36 cellular contexts compared by ENCODE assay signal in genomic region chr6:163133691-163134090, GRCh38.
DNase-seq lines count a peak whose midpoint lies in the region; ATAC-seq, FAIRE-seq and TF ChIP-seq lines count a peak whose summit lies in the region.
"Had no signal": no experiment of that assay in that cellular context is flagged by ENCODE, and none has a peak within 500 bp of the region (broad histone marks: within the 10 kb centered on the region; RNA-seq: fewer than 3 reads in every experiment).

No MANE protein-coding gene starts in this region.

- no peak overlapping the region for H4K8ac ChIP-seq in IMR-90 (ENCODE audit: low read depth in 2 of 2, low read length in 2 of 2)
- H4K8ac ChIP-seq in neuronal stem cell (ENCODE audit: low read depth, low read length): no peak overlapping the region

- H2AK5ac ChIP-seq in IMR-90 (ENCODE audit: low read depth, low read length): no peak overlapping the region
- no peak overlapping the region for H2AK5ac ChIP-seq in neuronal stem cell (ENCODE audit: low read depth, low read length)

- H2BK12ac ChIP-seq in neuronal stem cell (ENCODE audit: low read length): no peak overlapping the region

- H4K91ac ChIP-seq in IMR-90 (ENCODE audit: insufficient read depth, low read depth, low read length) (no peak overlapping the region), neuronal stem cell (ENCODE audit: low read depth, low read length, poor library complexity) (no peak overlapping the region)

- TF ChIP-seq CTCF in HepG2 (CRISPR knock-in tag; IDR thresholded peaks at IDR 0.05): no peak
- TF ChIP-seq CTCF in right lobe of liver (IDR thresholded peaks at IDR 0.05): no peak
- no peak for TF ChIP-seq CTCF in IMR-90 (conservative IDR thresholded peaks at IDR 0.05; ENCODE audit: low read depth, low read length)
- no peak for TF ChIP-seq CTCF in K562 (IDR thresholded peaks at IDR 0.05 in 2 of 3, conservative IDR thresholded peaks at IDR 0.05 in 1 of 3; ENCODE audit: insufficient read depth in 2 of 3, low read depth in 1 of 3, low read length in 3 of 3)
- TF ChIP-seq CTCF in nephron progenitor cell (IDR thresholded peaks at IDR 0.05): no peak
- TF ChIP-seq CTCF in esophagus muscularis mucosa (IDR thresholded peaks at IDR 0.05): no peak

- H3K9ac ChIP-seq in HepG2 (ENCODE audit: insufficient read depth, low read depth, low read length) (no peak overlapping the region), IMR-90 (ENCODE audit: low read depth, low read length) (no peak overlapping the region), K562 (ENCODE audit: insufficient read depth in 1 of 2, low read depth in 2 of 2, low read length in 2 of 2) (no peak overlapping the region), neuronal stem cell (ENCODE audit: low read depth, low read length, poor library complexity) (no peak overlapping the region)
- H3K9ac ChIP-seq: BLaER1; BLaER1 treated with 17β-estradiol and CSF1 and Interleukin-3, amounts not matched to agents 10 nM and 100 nM had no signal

- no peaks in the 10 kb centered on the region for H3K4me1 Mint-ChIP-seq in nephron progenitor cell
- H3K4me1 Mint-ChIP-seq: B cell; CD14-positive monocyte; CD4-positive, alpha-beta memory T cell; CD4-positive, CD25-positive, alpha-beta regulatory T cell; CD8-positive, alpha-beta memory T cell had no signal

- H3K14ac ChIP-seq in IMR-90 (replicated peaks; ENCODE audit: low read depth, low read length) (no peak overlapping the region), neuronal stem cell (ENCODE audit: low read length) (no peak overlapping the region)

- no peak overlapping the region for H3K23ac ChIP-seq in IMR-90 (ENCODE audit: low read depth, low read length)
- H3K23ac ChIP-seq in neuronal stem cell (ENCODE audit: low read depth, low read length, poor library complexity): no peak overlapping the region

- POLR2A ChIA-PET in HepG2 (lab: Yijun Ruan, JAX): no interaction called here
- POLR2A ChIA-PET in IMR-90 (lab: Charles Lee; ENCODE audit: unreplicated experiment): no interaction called here
- POLR2A ChIA-PET in K562 (lab: Yijun Ruan, JAX): no interaction called here

- peaks cover 1 to 3% of the 10 kb centered on the region in 2 experiments; a peak in 1 of 5 replicates for H3K27me3 ChIP-seq in HepG2 (ENCODE audit: control insufficient read depth in 1 of 2, insufficient read depth in 2 of 2, low read length in 2 of 2)
- no peaks in the 10 kb centered on the region for H3K27me3 ChIP-seq in right lobe of liver
- no peaks in the 10 kb centered on the region for H3K27me3 ChIP-seq in IMR-90 (ENCODE audit: control insufficient read depth, insufficient read depth, low read length)
- peaks cover 3 to 24% of the 10 kb centered on the region in 2 experiments; a peak in 3 of 5 replicates for H3K27me3 ChIP-seq in K562 (ENCODE audit: control insufficient read depth in 2 of 2, insufficient read depth in 2 of 2, low read length in 2 of 2)
- no peaks in the 10 kb centered on the region for H3K27me3 ChIP-seq in neuronal stem cell (ENCODE audit: control insufficient read depth in 3 of 3, insufficient read depth in 3 of 3, low read depth in 1 of 3, low read length in 3 of 3)
- no peaks in the 10 kb centered on the region for H3K27me3 ChIP-seq in esophagus muscularis mucosa
- H3K27me3 ChIP-seq: BE2C; BLaER1; BLaER1 treated with 17β-estradiol and CSF1 and Interleukin-3, amounts not matched to agents 10 nM and 100 nM had no signal

- H3K36me3 ChIP-seq in HepG2 (replicated peaks in 1 of 2; ENCODE audit: control insufficient read depth in 1 of 2, insufficient read depth in 2 of 2, low read length in 2 of 2): no peaks in the 10 kb centered on the region
- no peaks in the 10 kb centered on the region for H3K36me3 ChIP-seq in right lobe of liver
- H3K36me3 ChIP-seq in IMR-90 (ENCODE audit: control insufficient read depth, insufficient read depth, low read length): no peaks in the 10 kb centered on the region
- H3K36me3 ChIP-seq in K562 (ENCODE audit: control insufficient read depth, insufficient read depth, low read length): no peaks in the 10 kb centered on the region
- H3K36me3 ChIP-seq in neuronal stem cell (replicated peaks in 1 of 2; ENCODE audit: control insufficient read depth in 2 of 2, insufficient read depth in 2 of 2, low read length in 2 of 2): no peaks in the 10 kb centered on the region
- no peaks in the 10 kb centered on the region for H3K36me3 ChIP-seq in esophagus muscularis mucosa
- H3K36me3 ChIP-seq: BE2C; BLaER1; BLaER1 treated with 17β-estradiol and CSF1 and Interleukin-3, amounts not matched to agents 10 nM and 100 nM had no signal

- BruUV-seq in HepG2 (replicated peaks; lab: Mats Ljungman, UMichigan): no TSS peak
- BruUV-seq in IMR-90 (replicated peaks; lab: Mats Ljungman, UMichigan): no TSS peak
- BruUV-seq in K562 (replicated peaks; lab: Mats Ljungman, UMichigan): no TSS peak

- H3K18ac ChIP-seq in IMR-90 (ENCODE audit: low read depth, low read length) (no peak overlapping the region), neuronal stem cell (ENCODE audit: low read length) (no peak overlapping the region)

- FAIRE-seq in HepG2 (lab: Jason Lieb, UNC): no peak
- no peak for FAIRE-seq in K562 (lab: Jason Lieb, UNC)
- FAIRE-seq: A204.1, A549, D721Med had no signal

- no peaks in the 10 kb centered on the region for H3K9me3 ChIP-seq in HepG2 (ENCODE audit: low read length)
- H3K9me3 ChIP-seq in right lobe of liver: no peaks in the 10 kb centered on the region
- peaks cover 19% of the 10 kb centered on the region for H3K9me3 ChIP-seq in IMR-90 (ENCODE audit: control insufficient read depth, insufficient read depth, low read length)
- no peaks in the 10 kb centered on the region for H3K9me3 ChIP-seq in K562 (replicated peaks; ENCODE audit: control insufficient read depth, insufficient read depth, low read depth, low read length)
- peaks cover 0 to 6% of the 10 kb centered on the region in 2 donors for H3K9me3 ChIP-seq in neuronal stem cell (replicated peaks in 1 of 2; ENCODE audit: control insufficient read depth in 2 of 2, insufficient read depth in 1 of 2, low read depth in 1 of 2, low read length in 2 of 2)
- no peaks in the 10 kb centered on the region for H3K9me3 ChIP-seq in esophagus muscularis mucosa
- H3K9me3 ChIP-seq: A549; BE2C; BLaER1; BLaER1 treated with 17β-estradiol and CSF1 and Interleukin-3, amounts not matched to agents 10 nM and 100 nM; Caco-2 had no signal

- H3K4ac ChIP-seq in IMR-90 (ENCODE audit: low read depth, low read length) (no peak overlapping the region), neuronal stem cell (ENCODE audit: low read length) (no peak overlapping the region)

- H3K9me1 ChIP-seq in IMR-90 (ENCODE audit: insufficient read depth, low read length) (no peaks in the 10 kb centered on the region), K562 (ENCODE audit: control insufficient read depth, insufficient read depth, low read length) (no peaks in the 10 kb centered on the region)

- H3K4me2 ChIP-seq in HepG2 (ENCODE audit: low read depth, low read length) (no peak overlapping the region), IMR-90 (ENCODE audit: low read depth, low read length) (no peak overlapping the region), K562 (ENCODE audit: insufficient read depth, low read length) (no peak overlapping the region), neuronal stem cell (ENCODE audit: insufficient read depth, low read length, poor library complexity, severe bottlenecking) (no peak overlapping the region)
- H3K4me2 ChIP-seq: A549; BLaER1; BLaER1 treated with 17β-estradiol and CSF1 and Interleukin-3, amounts not matched to agents 10 nM and 100 nM had no signal

- H4K20me1 ChIP-seq in HepG2 (ENCODE audit: insufficient read depth, low read length) (no peaks in the 10 kb centered on the region), IMR-90 (ENCODE audit: insufficient read depth, low read length) (no peaks in the 10 kb centered on the region), K562 (replicated peaks; ENCODE audit: control insufficient read depth, insufficient read depth, low read length) (no peaks in the 10 kb centered on the region)
- H4K20me1 ChIP-seq: BLaER1; BLaER1 treated with 17β-estradiol and CSF1 and Interleukin-3, amounts not matched to agents 10 nM and 100 nM had no signal

- H3K4me3 ChIP-seq in HepG2 (replicated peaks in 1 of 3; ENCODE audit: insufficient read depth in 1 of 3, low read depth in 2 of 3, low read length in 3 of 3): no peak overlapping the region
- no peak overlapping the region for H3K4me3 ChIP-seq in right lobe of liver
- no peak overlapping the region for H3K4me3 ChIP-seq in IMR-90 (ENCODE audit: insufficient read depth, low read depth, low read length)
- H3K4me3 ChIP-seq in K562: no peak overlapping the region
- no peak overlapping the region for H3K4me3 ChIP-seq in neuronal stem cell (ENCODE audit: low read length in 2 of 2)
- no peak overlapping the region for H3K4me3 ChIP-seq in esophagus muscularis mucosa
- H3K4me3 ChIP-seq: A549; BLaER1; BLaER1 treated with 17β-estradiol and CSF1 and Interleukin-3, amounts not matched to agents 10 nM and 100 nM had no signal

- no peak overlapping the region for H2AFZ ChIP-seq in HepG2 (ENCODE audit: low read length)
- no peak overlapping the region for H2AFZ ChIP-seq in IMR-90 (replicated peaks; ENCODE audit: low read length, poor library complexity)
- no peak overlapping the region for H2AFZ ChIP-seq in K562 (ENCODE audit: low read depth, low read length)
- H2AFZ ChIP-seq in neuronal stem cell (ENCODE audit: low read length): peak overlapping the region; percentile 27

- TF ChIP-seq EP300 in HepG2 (IDR thresholded peaks at IDR 0.05; ENCODE audit: low read depth in 2 of 2, low read length in 2 of 2): no peak
- no peak for TF ChIP-seq EP300 in HepG2 (CRISPR knock-in tag; IDR thresholded peaks at IDR 0.05; ENCODE audit: borderline replicate concordance)
- no peak for TF ChIP-seq EP300 in K562 (IDR thresholded peaks at IDR 0.05; ENCODE audit: low read length)
- TF ChIP-seq EP300 in esophagus muscularis mucosa (IDR thresholded peaks at IDR 0.05): no peak

- TF ChIP-seq POLR2A in HepG2 (IDR thresholded peaks at IDR 0.05; ENCODE audit: insufficient read depth in 1 of 2, low read depth in 2 of 2, low read length in 2 of 2) (no peak), right lobe of liver (IDR thresholded peaks at IDR 0.05) (no peak), IMR-90 (IDR thresholded peaks at IDR 0.05; ENCODE audit: low read depth, low read length) (no peak), K562 (conservative IDR thresholded peaks at IDR 0.05) (no peak), esophagus muscularis mucosa (IDR thresholded peaks at IDR 0.05; ENCODE audit: low read depth) (no peak)

- no peak overlapping the region for H3K4me3 Mint-ChIP-seq in nephron progenitor cell
- H3K4me3 Mint-ChIP-seq: B cell; CD14-positive monocyte; CD4-positive, alpha-beta memory T cell; CD4-positive, alpha-beta T cell; CD4-positive, CD25-positive, alpha-beta regulatory T cell; CD8-positive, alpha-beta memory T cell; CD8-positive, alpha-beta T cell had no signal

- ATAC-seq in HepG2: no peak
- ATAC-seq in right lobe of liver: no peak
- ATAC-seq in IMR-90 (ENCODE audit: low read depth): no peak
- ATAC-seq in K562: no peak
- no peak for ATAC-seq in GM18520 (IDR thresholded peaks at IDR 0.05; ENCODE audit: unreplicated experiment)
- ATAC-seq: A549; CD8-positive, alpha-beta T cell had no signal

- H2BK120ac ChIP-seq in IMR-90 (ENCODE audit: low read depth, low read length): no peak overlapping the region
- no peak overlapping the region for H2BK120ac ChIP-seq in neuronal stem cell (ENCODE audit: low read depth, low read length)

- no peak overlapping the region for H3K56ac ChIP-seq in IMR-90 (ENCODE audit: extremely low read depth, insufficient read depth, low read length)

- dilution Hi-C loops in IMR-90 (cut with HindIII; ENCODE audit: low sequenced_read_pairs, unreplicated experiment): no loop called here

- DNase-seq in HepG2 (ENCODE audit: low spot score): no peak
- DNase-seq in right lobe of liver: no peak
- no peak for DNase-seq in IMR-90
- no peak for DNase-seq in K562 (ENCODE audit: extremely low read depth in 1 of 4, low spot score in 3 of 4)
- DNase-seq in neuronal stem cell (ENCODE audit: low spot score): no peak
- DNase-seq in nephron progenitor cell: no peak
- no peak for DNase-seq in esophagus muscularis mucosa (ENCODE audit: extremely low spot score)
- DNase-seq: 8988T; ACHN; AML-193; BE2C; C1 segment of cervical spinal cord; Caco-2; Calu3; CD4-positive, alpha-beta memory T cell; CD4-positive, alpha-beta T cell; CD4-positive, CD25-positive, alpha-beta regulatory T cell; CD8-positive, alpha-beta memory T cell; CD8-positive, alpha-beta T cell; COR-L47; DMS 273 treated with DMSO at 0.1 percent for 48 hours; DMS153; DMS79; DMS79 treated with DMSO at 0.1 percent for 48 hours; DND-41; EL had no signal

- H3K27ac ChIP-seq in HepG2 (ENCODE audit: extremely low read length, insufficient read depth, low read length): no peak overlapping the region
- no peak overlapping the region for H3K27ac ChIP-seq in right lobe of liver
- H3K27ac ChIP-seq in IMR-90 (ENCODE audit: insufficient read depth, low read length): no peak overlapping the region
- no peak overlapping the region for H3K27ac ChIP-seq in K562 (ENCODE audit: extremely low read depth, low read depth, low read length)
- no peak overlapping the region for H3K27ac ChIP-seq in neuronal stem cell (replicated peaks; ENCODE audit: low read length)
- no peak overlapping the region for H3K27ac ChIP-seq in esophagus muscularis mucosa (replicated peaks in 1 of 4)
- H3K27ac ChIP-seq: 22Rv1; A549; BLaER1; BLaER1 treated with 17β-estradiol and CSF1 and Interleukin-3, amounts not matched to agents 10 nM and 100 nM; C4-2B had no signal

- H2BK15ac ChIP-seq in IMR-90 (ENCODE audit: low read depth, low read length): no peak overlapping the region
- H2BK15ac ChIP-seq in neuronal stem cell (ENCODE audit: low read length): no peak overlapping the region

- no peak for TF ChIP-seq RAD21 in HepG2 (CRISPR knock-in tag; IDR thresholded peaks at IDR 0.05)
- TF ChIP-seq RAD21 in IMR-90 (IDR thresholded peaks at IDR 0.05; ENCODE audit: low read length): no peak
- no peak for TF ChIP-seq RAD21 in K562 (CRISPR knock-in tag; conservative IDR thresholded peaks at IDR 0.05 in 1 of 2, IDR thresholded peaks at IDR 0.05 in 1 of 2)

- H2BK20ac ChIP-seq in IMR-90 (ENCODE audit: low read depth, low read length): no peak overlapping the region

- peaks cover 1% of the 10 kb centered on the region for H3K9me3 Mint-ChIP-seq in nephron progenitor cell
- H3K9me3 Mint-ChIP-seq: CD4-positive, alpha-beta T cell; CD4-positive, CD25-positive, alpha-beta regulatory T cell; CD8-positive, alpha-beta memory T cell had no signal

- H3K27ac Mint-ChIP-seq in nephron progenitor cell: no peak overlapping the region
- H3K27ac Mint-ChIP-seq: B cell; CD14-positive monocyte; CD4-positive, alpha-beta memory T cell; CD4-positive, alpha-beta T cell; CD4-positive, CD25-positive, alpha-beta regulatory T cell; CD8-positive, alpha-beta T cell had no signal

- 29% methylated on average over 6 of the region's 6 CpGs for whole genome bisulfite sequencing in HepG2 (ENCODE audit: low lambda C conversion rate)
- 76% methylated on average over 6 of the region's 6 CpGs for WGBS in right lobe of liver (ENCODE audit: insufficient coverage, low coverage, low lambda C conversion rate, missing lambda C conversion rate)
- WGBS in IMR-90 (ENCODE audit: extremely low coverage in 2 of 2, insufficient read length in 1 of 2), 2 experiments: no CpG with 5 or more reads among the region's 6 CpGs
- 0% methylated on average over 6 of the region's 6 CpGs for WGBS in K562 (ENCODE audit: insufficient coverage, low coverage, missing lambda C conversion rate)
- WGBS in neuronal stem cell (ENCODE audit: extremely low coverage in 2 of 2, insufficient read length in 2 of 2, insufficient replicate concordance in 1 of 2), 2 donors: no CpG with 5 or more reads among the region's 6 CpGs
- WGBS in esophagus muscularis mucosa: 73% methylated on average over 6 of the region's 6 CpGs

- H3K4me1 ChIP-seq in HepG2 (ENCODE audit: insufficient read depth, low read length) (no peaks in the 10 kb centered on the region), right lobe of liver (no peaks in the 10 kb centered on the region), IMR-90 (ENCODE audit: control insufficient read depth, insufficient read depth, low read length) (no peaks in the 10 kb centered on the region), K562 (replicated peaks in 1 of 2; ENCODE audit: control insufficient read depth in 2 of 2, insufficient read depth in 2 of 2, low read length in 2 of 2) (no peaks in the 10 kb centered on the region), neuronal stem cell (ENCODE audit: control insufficient read depth in 2 of 2, insufficient read depth in 1 of 2, low read depth in 1 of 2, low read length in 2 of 2) (peaks cover 0 to 3% of the 10 kb centered on the region in 2 donors), esophagus muscularis mucosa (no peaks in the 10 kb centered on the region)
- H3K4me1 ChIP-seq: A549; BLaER1; BLaER1 treated with 17β-estradiol and CSF1 and Interleukin-3, amounts not matched to agents 10 nM and 100 nM; Caco-2 had no signal

- no peaks in the 10 kb centered on the region for H3K36me3 Mint-ChIP-seq in nephron progenitor cell (ENCODE audit: low read depth)
- H3K36me3 Mint-ChIP-seq: CD14-positive monocyte; CD4-positive, alpha-beta memory T cell; CD4-positive, CD25-positive, alpha-beta regulatory T cell; CD8-positive, alpha-beta memory T cell; CD8-positive, alpha-beta T cell had no signal

- H3K79me2 ChIP-seq in HepG2 (ENCODE audit: insufficient read depth, low read length) (no peaks in the 10 kb centered on the region), K562 (ENCODE audit: control insufficient read depth, insufficient read depth, low read length) (no peaks in the 10 kb centered on the region)

- CTCF ChIA-PET in HepG2 (lab: Yijun Ruan, JAX; ENCODE audit: low intra/inter-chr PET ratio, low total read pairs): no interaction called here
- CTCF ChIA-PET in IMR-90 (lab: Yijun Ruan, JAX): interaction anchor here (0.7 kb wide), 1 partner anchor 191 kb away, joined by 3 read pairs; no protein-coding TSS in a partner anchor
- CTCF ChIA-PET in K562 (lab: Yijun Ruan, JAX; ENCODE audit: low intra/inter-chr PET ratio): no interaction called here

- H2BK5ac ChIP-seq in IMR-90 (ENCODE audit: low read depth, low read length, poor library complexity, severe bottlenecking) (no peak overlapping the region), neuronal stem cell (ENCODE audit: low read length) (no peak overlapping the region)

- in situ Hi-C loops in HepG2 (cut with HindIII; ENCODE audit: extremely low pct_ligation_motif_present, low pct_unique_long_range_greater_than_20kb) (no loop called here), IMR-90 (cut with MboI; ENCODE audit: low sequenced_read_pairs) (no loop called here), K562 (cut with MboI) (no loop called here)

- no peak overlapping the region for H2AK9ac ChIP-seq in IMR-90 (replicated peaks; ENCODE audit: low read depth, low read length, poor library complexity)

- peaks cover 14% of the 10 kb centered on the region for H3K27me3 Mint-ChIP-seq in nephron progenitor cell (ENCODE audit: low read depth, poor library complexity)
- H3K27me3 Mint-ChIP-seq: CD4-positive, alpha-beta T cell; CD4-positive, CD25-positive, alpha-beta regulatory T cell had no signal

- intact Hi-C loops in HepG2 (cut with micrococcal nuclease; ENCODE audit: unreplicated experiment) (no loop called here), right lobe of liver (cut with DNase I) (no loop called here), IMR-90 (cut with micrococcal nuclease) (no loop called here), K562 (cut with micrococcal nuclease) (no loop called here), esophagus muscularis mucosa (cut with DNase I) (no loop called here)

- H4K5ac ChIP-seq in IMR-90 (ENCODE audit: low read depth, low read length): no peak overlapping the region

- H3K79me1 ChIP-seq in IMR-90 (ENCODE audit: low read depth in 1 of 2, low read length in 2 of 2): no peaks in the 10 kb centered on the region
- H3K79me1 ChIP-seq in neuronal stem cell (ENCODE audit: low read depth, low read length): peaks cover 1% of the 10 kb centered on the region

Comparison
In these comparisons a context has a peak if more than half of its experiments do, and no peak if none do; other contexts are left out.
1. Of the 241 proteins assayed by ChIP-seq in both HepG2 and K562: peak only in HepG2: none; only in K562: CEBPG; in both: CEBPB; in neither: 239.